ENCODE assay signal across 33 cellular contexts in genomic region chr6:43282060-43282459, GRCh38. TPM values are rescaled to one million over a fixed set of nuclear protein-coding genes. Genes with fewer than 3 reads are reported as not detected.
"Had no signal": no experiment of that assay in that cellular context is flagged by ENCODE, and none has a peak within 500 bp of the region (broad histone marks: within the 10 kb centered on the region; RNA-seq: fewer than 3 reads in every experiment).

No MANE protein-coding gene starts in this region.

- H3K4me1 ChIP-seq: heart right ventricle, left ventricle myocardium inferior, lower lobe of right lung, pancreas, testis had no signal

- ATAC-seq: heart right ventricle; left colon; lower lobe of right lung; naive thymus-derived CD8-positive, alpha-beta T cell; pancreas; stimulated activated memory B cell treated with anti-CD40 and anti-IgM and Interleukin-4, amounts not matched to agents 10 μg/mL and 1 μg/mL and 100 μg/mL, for 72 hours; stimulated activated naive CD8-positive, alpha-beta T cell treated with anti-CD3 and anti-CD28 coated beads, Interleukin-15, Interleukin-2, amounts not matched to agents 100 U/mL and 50 U/mL, for 24 hours had no signal

- H3K9me3 Mint-ChIP-seq: dendritic cell treated with granulocyte-macrophage colony-stimulating factor and Interleukin-4, amounts not matched to agents 40 ng/mL and 50 ng/mL, for 4 days; naive thymus-derived CD8-positive, alpha-beta T cell; stimulated activated memory B cell treated with anti-CD40 and anti-IgM and Interleukin-4, amounts not matched to agents 10 μg/mL and 1 μg/mL and 100 μg/mL, for 72 hours; type B pancreatic cell had no signal

- H3K4me3 ChIP-seq: colonic mucosa, esophagus squamous epithelium, heart right ventricle, left ventricle myocardium inferior, lower lobe of right lung, pancreas, sigmoid colon, testis, tibial artery had no signal

- H3K9me3 ChIP-seq: colonic mucosa, esophagus squamous epithelium, heart right ventricle, left ventricle myocardium inferior, lower lobe of right lung, pancreas, sigmoid colon, testis, tibial artery had no signal

- H3K27me3 ChIP-seq: colonic mucosa, testis had no signal

- H3K36me3 Mint-ChIP-seq: naive thymus-derived CD8-positive, alpha-beta T cell; stimulated activated memory B cell treated with anti-CD40 and anti-IgM and Interleukin-4, amounts not matched to agents 10 μg/mL and 1 μg/mL and 100 μg/mL, for 72 hours; type B pancreatic cell had no signal

- H3K27ac ChIP-seq: colonic mucosa, esophagus squamous epithelium, heart right ventricle, left ventricle myocardium inferior, lower lobe of right lung, pancreas, sigmoid colon, testis, tibial artery had no signal

- H3K4me3 Mint-ChIP-seq: dendritic cell treated with granulocyte-macrophage colony-stimulating factor and Interleukin-4, amounts not matched to agents 40 ng/mL and 50 ng/mL, for 4 days; naive thymus-derived CD8-positive, alpha-beta T cell; stimulated activated memory B cell treated with anti-CD40 and anti-IgM and Interleukin-4, amounts not matched to agents 10 μg/mL and 1 μg/mL and 100 μg/mL, for 72 hours; type B pancreatic cell had no signal

- DNase-seq: colonic mucosa; effector CD8-positive, alpha-beta T cell; erythroblast; esophagus squamous epithelium; foreskin melanocyte; glutamatergic neuron; heart right ventricle; hippocampal formation; left colon; left ventricle myocardium inferior; lower lobe of right lung; naive thymus-derived CD8-positive, alpha-beta T cell; occipital lobe; retina; sigmoid colon; stimulated activated CD4-positive, alpha-beta T cell treated with anti-CD3 and anti-CD28 coated beads, Interleukin-2, amount 100 ng/mL, for 24 hours; stimulated activated CD4-positive, alpha-beta T cell treated with anti-CD3 and anti-CD28 coated beads, Interleukin-4, amount 100 ng/mL, for 24 hours; stimulated activated naive CD8-positive, alpha-beta T cell treated with anti-CD3 and anti-CD28 coated beads, Interleukin-15, Interleukin-2, amounts not matched to agents 100 U/mL and 50 U/mL, for 24 hours; substantia nigra; testis; tibial artery had no signal

- H3K27ac Mint-ChIP-seq: dendritic cell treated with granulocyte-macrophage colony-stimulating factor and Interleukin-4, amounts not matched to agents 40 ng/mL and 50 ng/mL, for 4 days; stimulated activated memory B cell treated with anti-CD40 and anti-IgM and Interleukin-4, amounts not matched to agents 10 μg/mL and 1 μg/mL and 100 μg/mL, for 72 hours; type B pancreatic cell had no signal

- H3K36me3 ChIP-seq: colonic mucosa, esophagus squamous epithelium, heart right ventricle, left ventricle myocardium inferior, lower lobe of right lung, pancreas, sigmoid colon, tibial artery had no signal

RNA-seq across cellular contexts. Expression of gene SLC22A7, which starts 16.0 kb away (rescaled TPM):
- total RNA-seq: chondrocyte; colonic mucosa; esophagus squamous epithelium; kidney epithelial cell; left colon; left ventricle myocardium inferior; lower lobe of right lung; mesenteric fat pad; myocyte; naive thymus-derived CD8-positive, alpha-beta T cell; posterior vena cava; pulmonary artery endothelial cell; sigmoid colon; skeletal muscle tissue; testis; urinary bladder had no signal
- polyA plus RNA-seq: naive thymus-derived CD8-positive, alpha-beta T cell; pancreas; sigmoid colon had no signal

RNA-seq across cellular contexts. Expression of gene CRIP3, which starts 26.6 kb away (rescaled TPM):
- total RNA-seq: myocyte, pulmonary artery endothelial cell, sigmoid colon had no signal
- polyA plus RNA-seq: naive thymus-derived CD8-positive, alpha-beta T cell had no signal

RNA-seq across cellular contexts. Expression of gene TTBK1, which starts 38.8 kb away (rescaled TPM):
- total RNA-seq: myocyte; naive thymus-derived CD8-positive, alpha-beta T cell; skeletal muscle tissue had no signal
- polyA plus RNA-seq: naive thymus-derived CD8-positive, alpha-beta T cell had no signal
